9 cellular contexts compared by ENCODE assay signal in the genomic region with DNA sequence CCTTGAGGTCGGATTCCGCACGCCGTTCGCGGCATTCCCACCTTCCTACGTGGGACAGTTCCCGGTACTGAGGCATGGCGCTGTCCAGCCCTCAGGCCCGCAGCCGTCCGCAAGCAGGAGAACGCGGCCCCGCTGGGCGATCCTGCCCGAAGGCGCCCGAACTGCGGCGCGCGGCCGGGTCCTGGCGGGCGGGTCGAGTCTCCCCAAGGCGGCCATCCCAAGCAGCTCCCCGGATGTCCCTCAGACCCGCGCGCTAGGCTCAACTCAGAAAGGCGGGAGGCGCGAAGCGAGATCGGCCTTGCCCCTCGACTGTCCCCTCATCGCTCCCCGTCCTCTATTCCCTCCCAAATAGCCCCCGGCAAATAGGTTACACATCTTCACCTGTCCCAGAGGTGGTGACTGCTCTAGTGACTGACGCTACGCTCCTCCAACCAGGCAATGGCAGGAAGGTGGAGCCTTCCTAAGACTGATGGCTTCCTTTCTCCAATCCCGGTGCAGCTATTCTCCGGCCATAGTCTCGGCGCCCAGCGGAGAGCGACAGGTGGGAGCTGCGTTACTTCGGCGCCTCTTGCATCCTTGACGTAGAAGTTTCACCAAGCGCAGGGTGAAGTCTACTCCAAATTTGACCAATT. TPM values are rescaled to one million over a fixed set of nuclear protein-coding genes. Genes with fewer than 3 reads are reported as not detected.
DNase-seq lines count a peak whose midpoint lies in the region; ATAC-seq, FAIRE-seq and TF ChIP-seq lines count a peak whose summit lies in the region.
"Had no signal": no experiment of that assay in that cellular context is flagged by ENCODE, and none has a peak within 500 bp of the region (broad histone marks: within the 10 kb centered on the region; RNA-seq: fewer than 3 reads in every experiment).

No MANE protein-coding gene starts in this region.

- no peak for TF ChIP-seq CTCF in kidney (IDR thresholded peaks at IDR 0.05; ENCODE audit: borderline replicate concordance, extremely low read depth, insufficient read depth)

- peak overlapping the region; percentile 86 to 96 for H3K4me3 ChIP-seq in kidney (ENCODE audit: low read length in 2 of 2)

- H3K36me3 ChIP-seq in kidney (ENCODE audit: control insufficient read depth in 1 of 2, insufficient read depth in 2 of 2, low read length in 2 of 2) = no peaks in the 10 kb centered on the region

- H3K27ac ChIP-seq in kidney (ENCODE audit: low read depth in 2 of 2, low read length in 2 of 2) = peak overlapping the region; percentile 84 to 94

- peak overlapping the region; percentile 65 to 87 for H3K9ac ChIP-seq in kidney (ENCODE audit: low read length in 2 of 2)

- peak; percentile 73 for ATAC-seq in HG03378 (IDR thresholded peaks at IDR 0.05; ENCODE audit: unreplicated experiment)

- peaks cover 5 to 9% of the 10 kb centered on the region in 2 donors for H3K4me1 ChIP-seq in kidney (ENCODE audit: control insufficient read depth in 1 of 2, insufficient read depth in 1 of 2, low read depth in 1 of 2, low read length in 2 of 2)

- intact Hi-C loops in kidney (cut with DNase I) = no loop called here

- TF ChIP-seq POLR2A in GM19193 (IDR thresholded peaks at IDR 0.05; ENCODE audit: extremely low read depth, insufficient read depth, insufficient read length) = peak; percentile 83

- DNase-seq in Ammon's horn (ENCODE audit: low spot score) (peak; percentile 99), NCI-H446 treated with DMSO at 0.1 percent for 48 hours (lab: John Stamatoyannopoulos, UW) (peak; percentile 92), cerebellar nuclear complex (lab: John Stamatoyannopoulos, UW) (peak; percentile 81 to 95), kidney (peak; percentile 93)
- DNase-seq in activated CD4-positive, alpha-beta T cell treated with anti-CD3 and anti-CD28 coated beads for 1 hour = peak; percentile 75
- DNase-seq in stimulated activated CD4-positive, alpha-beta T cell treated with anti-CD3 and anti-CD28 coated beads, Interleukin-12 subunit alpha, Interleukin-12 subunit beta, amount 100 ng/mL, for 48 hours (ENCODE audit: low read depth in 2 of 3, low spot score in 1 of 3) = peak; percentile 79 to 81 (median 80)

- FAIRE-seq in kidney (lab: Jason Lieb, UNC) = no peak

- H3K9me3 ChIP-seq in kidney (ENCODE audit: control insufficient read depth in 1 of 2, low read length in 2 of 2) = no peaks in the 10 kb centered on the region

RNA-seq across cellular contexts. Expression of gene ANKHD1, which starts 0.8 kb away (rescaled TPM):
- total RNA-seq in kidney = 130 TPM
- 26.4 TPM for polyA plus RNA-seq in kidney (ENCODE audit: insufficient read depth, low read depth, low replicate concordance)

RNA-seq across cellular contexts. Expression of gene SLC4A9, which starts 40.9 kb away (rescaled TPM):
- 2.5 TPM for total RNA-seq in kidney
- 29.9 TPM for polyA plus RNA-seq in kidney (ENCODE audit: insufficient read depth, low read depth, low replicate concordance)
- total RNA-seq: T-helper 2 cell treated with Interferon-gamma antibody and Interleukin-4, amounts not matched to agents 100 ng/mL and 5 ng/mL, for 36 hours had no signal

RNA-seq across cellular contexts. Expression of gene HBEGF, which starts 54.4 kb away (rescaled TPM):
- total RNA-seq in kidney = 7.8 TPM
- polyA plus RNA-seq in kidney (ENCODE audit: insufficient read depth, low read depth, low replicate concordance) = 6.0 TPM

Comparison
In these comparisons a context has a peak if more than half of its experiments do, and no peak if none do; other contexts are left out.
1. Peak in every context shown above with its lines: DNase-seq, ATAC-seq, H3K4me3 ChIP-seq and H3K27ac ChIP-seq.